Comparison of ENCODE assay signal across 30 cellular contexts in the genomic region with DNA sequence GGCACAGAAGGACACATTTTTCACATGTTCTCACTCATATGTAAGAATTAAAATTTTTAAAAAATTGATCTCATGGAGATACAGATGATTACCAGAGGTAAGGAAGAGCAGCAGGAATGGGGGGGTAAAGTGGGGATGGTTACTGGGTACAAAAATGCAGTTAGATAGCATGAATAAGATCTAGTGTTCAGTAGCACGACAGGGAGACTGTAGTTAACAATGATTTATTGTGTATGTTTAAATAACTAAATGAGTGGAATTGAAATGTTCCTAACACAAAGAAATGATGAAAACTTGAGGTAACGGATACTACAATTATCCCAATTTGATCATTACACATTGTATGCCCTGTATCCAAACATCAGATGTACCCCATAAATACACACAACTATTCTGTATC. TPM values are rescaled to one million over a fixed set of nuclear protein-coding genes. Genes with fewer than 3 reads are reported as not detected.
A peak's percentile ranks its signal among the peaks of the same experiment; 100 is the strongest.
DNase-seq lines count a peak whose midpoint lies in the region; TF ChIP-seq lines count a peak whose summit lies in the region.
"Had no signal": no experiment of that assay in that cellular context is flagged by ENCODE, and none has a peak within 500 bp of the region (broad histone marks: within the 10 kb centered on the region; RNA-seq: fewer than 3 reads in every experiment).

No MANE protein-coding gene starts in this region.

- H3K4me2 ChIP-seq in skeletal muscle satellite cell (ENCODE audit: low read length): no peak overlapping the region

- no peaks in the 10 kb centered on the region for H3K27me3 Mint-ChIP-seq in Calu3 (ENCODE audit: unreplicated experiment)

- no peaks in the 10 kb centered on the region for H3K27me3 ChIP-seq in skeletal muscle satellite cell (ENCODE audit: control insufficient read depth, insufficient read depth, low read length)
- H3K27me3 ChIP-seq: SJCRH30, tibial nerve had no signal

- peaks cover 80% of the 10 kb centered on the region for H3K4me1 ChIP-seq in skeletal muscle satellite cell (ENCODE audit: control insufficient read depth, insufficient read depth, low read length)

- no peak overlapping the region for H3K4me3 ChIP-seq in skeletal muscle satellite cell (ENCODE audit: low read length)
- H3K4me3 ChIP-seq: cardiac muscle cell, esophagus squamous epithelium, SJCRH30, tibial nerve had no signal

- DNase-seq in Calu3 (no peak), SK-MEL-5 (ENCODE audit: low read depth, low spot score) (peak; percentile 61), foreskin melanocyte (peak; percentile 57), head of caudate nucleus (no peak)
- no peak for DNase-seq in activated CD4-positive, CD25-positive, alpha-beta regulatory T cell (lab: John Stamatoyannopoulos, UW)
- DNase-seq in activated CD4-positive, alpha-beta T cell treated with anti-CD3 and anti-CD28 coated beads for 48 hours: no peak
- DNase-seq: activated CD4-positive, CD25-positive, alpha-beta regulatory T cell treated with anti-CD3 and anti-CD28 coated beads, Interleukin-2, amount 50 U/mL, for 72 hours; activated CD8-positive, alpha-beta T cell treated with anti-CD3 and anti-CD28 coated beads for 36 hours; cortex of kidney; DND-41; esophagus squamous epithelium; NCI-H1092 treated with DMSO at 0.1 percent for 48 hours; NCI-H187; NCI-H2171; SJCRH30; small intestine; stimulated activated CD4-positive, alpha-beta T cell treated with anti-CD3 and anti-CD28 coated beads, Interleukin-1b, Interleukin-23, amount 100 ng/mL, for 48 hours; stimulated activated CD8-positive, alpha-beta memory T cell treated with anti-CD3 and anti-CD28 coated beads, Interleukin-4, amount 100 ng/mL, for 48 hours; stimulated activated naive CD8-positive, alpha-beta T cell treated with anti-CD3 and anti-CD28 coated beads, Interleukin-15, amount 100 ng/mL, for 72 hours had no signal

- in situ Hi-C loops in SK-MEL-5 (cut with HindIII; ENCODE audit: low pct_unique_long_range_greater_than_20kb, low sequenced_read_pairs): no loop called here

- peak overlapping the region; percentile 36 for H3K9ac ChIP-seq in skeletal muscle satellite cell (ENCODE audit: low read depth, low read length)

- H3K4me1 Mint-ChIP-seq in Calu3 (ENCODE audit: low read depth, unreplicated experiment): peaks cover 72% of the 10 kb centered on the region
- H3K4me1 Mint-ChIP-seq: activated naive CD4-positive, alpha-beta T cell treated with anti-CD3 and anti-CD28 coated beads, Interleukin-2, amount 50 U/mL, for 24 hours; endodermal cell; stimulated activated naive CD8-positive, alpha-beta T cell treated with anti-CD3 and anti-CD28 coated beads, Interleukin-15, amount 100 ng/mL, for 72 hours had no signal

- H3K36me3 Mint-ChIP-seq in Calu3 (ENCODE audit: insufficient read depth, unreplicated experiment): peaks cover 9% of the 10 kb centered on the region
- H3K36me3 Mint-ChIP-seq: activated naive CD4-positive, alpha-beta T cell treated with anti-CD3 and anti-CD28 coated beads, Interleukin-2, amount 50 U/mL, for 24 hours; natural killer cell treated with Interleukin-12 subunit alpha and Interleukin-12 subunit beta and Interleukin-15 and Interleukin-18, amount 100 ng/mL, for 72 hours had no signal

- BruUV-seq in Calu3 (replicated peaks; lab: Mats Ljungman, UMichigan): no TSS peak

- no peaks in the 10 kb centered on the region for H3K9me3 Mint-ChIP-seq in Calu3 (ENCODE audit: low read depth, unreplicated experiment)
- H3K9me3 Mint-ChIP-seq: activated CD8-positive, alpha-beta T cell treated with anti-CD3 and anti-CD28 coated beads for 36 hours; activated naive CD4-positive, alpha-beta T cell treated with anti-CD3 and anti-CD28 coated beads, Interleukin-2, amount 50 U/mL, for 24 hours; activated T-helper 2 cell treated with anti-CD3 and anti-CD28 coated beads, Interferon-gamma antibody, Interleukin-2, Interleukin-4, amounts not matched to agents 10 μg/mL and 5 μg/mL and 100 μg/mL, durations not matched to agents 14 hours and 24 hours and 36 hours; endodermal cell; natural killer cell treated with Interleukin-12 subunit alpha and Interleukin-12 subunit beta and Interleukin-15 and Interleukin-18, amount 100 ng/mL, for 72 hours; stimulated activated naive CD8-positive, alpha-beta T cell treated with anti-CD3 and anti-CD28 coated beads, Interleukin-15, amount 100 ng/mL, for 72 hours; T-helper 1 cell treated with Interleukin-12 subunit alpha and Interleukin-12 subunit beta and Interleukin-4 antibody, amounts not matched to agents 30 μg/mL and 1 μg/mL, for 36 hours had no signal

- H3K27ac Mint-ChIP-seq in Calu3 (ENCODE audit: unreplicated experiment): peak overlapping the region; percentile 82
- H3K27ac Mint-ChIP-seq: activated CD8-positive, alpha-beta T cell treated with anti-CD3 and anti-CD28 coated beads for 36 hours; activated naive CD4-positive, alpha-beta T cell treated with anti-CD3 and anti-CD28 coated beads, Interleukin-2, amount 50 U/mL, for 24 hours; activated T-helper 2 cell treated with anti-CD3 and anti-CD28 coated beads, Interferon-gamma antibody, Interleukin-2, Interleukin-4, amounts not matched to agents 10 μg/mL and 5 μg/mL and 100 μg/mL, durations not matched to agents 14 hours and 24 hours and 36 hours; endodermal cell; natural killer cell treated with Interleukin-12 subunit alpha and Interleukin-12 subunit beta and Interleukin-15 and Interleukin-18, amount 100 ng/mL, for 72 hours; stimulated activated naive CD8-positive, alpha-beta T cell treated with anti-CD3 and anti-CD28 coated beads, Interleukin-15, amount 100 ng/mL, for 72 hours; T-helper 1 cell treated with Interleukin-12 subunit alpha and Interleukin-12 subunit beta and Interleukin-4 antibody, amounts not matched to agents 30 μg/mL and 1 μg/mL, for 36 hours had no signal

- no peak for TF ChIP-seq CTCF in Calu3 (IDR thresholded peaks at IDR 0.05; ENCODE audit: unreplicated experiment)

- intact Hi-C loops in Calu3 (cut with micrococcal nuclease; ENCODE audit: unreplicated experiment): loop anchor here (5.0 kb wide), 1 partner anchor 124 kb away; no protein-coding TSS in a partner anchor
- intact Hi-C loops in head of caudate nucleus (cut with DNase I): no loop called here

- H3K9me3 ChIP-seq in skeletal muscle satellite cell (replicated peaks; ENCODE audit: low read length): no peaks in the 10 kb centered on the region
- H3K9me3 ChIP-seq: esophagus squamous epithelium, tibial nerve had no signal

- H3K4me3 Mint-ChIP-seq in Calu3 (ENCODE audit: low read depth, unreplicated experiment): no peak overlapping the region
- H3K4me3 Mint-ChIP-seq: activated CD8-positive, alpha-beta T cell treated with anti-CD3 and anti-CD28 coated beads for 36 hours; activated naive CD4-positive, alpha-beta T cell treated with anti-CD3 and anti-CD28 coated beads, Interleukin-2, amount 50 U/mL, for 24 hours; endodermal cell; natural killer cell treated with Interleukin-12 subunit alpha and Interleukin-12 subunit beta and Interleukin-15 and Interleukin-18, amount 100 ng/mL, for 72 hours; stimulated activated naive CD8-positive, alpha-beta T cell treated with anti-CD3 and anti-CD28 coated beads, Interleukin-15, amount 100 ng/mL, for 72 hours; T-helper 1 cell treated with Interleukin-12 subunit alpha and Interleukin-12 subunit beta and Interleukin-4 antibody, amounts not matched to agents 30 μg/mL and 1 μg/mL, for 36 hours had no signal

- no peaks in the 10 kb centered on the region for H3K36me3 ChIP-seq in skeletal muscle satellite cell (ENCODE audit: insufficient read depth, low read length)
- H3K36me3 ChIP-seq: cardiac muscle cell, esophagus squamous epithelium, SJCRH30, tibial nerve had no signal

- CTCF ChIA-PET in Calu3 (lab: Charles Lee): no interaction called here

RNA-seq across cellular contexts. Expression of gene TGFBI, which starts 15.2 kb away (rescaled TPM):
- 41.4 and 95.2 TPM in 2 replicates for total RNA-seq in Calu3 (2022)
- total RNA-seq in SK-MEL-5 (2014; rRNA removed; shearing (Covaris generic)): 304 and 330 TPM in 2 replicates
- polyA plus RNA-seq in SK-MEL-5 (2015; cell fraction: cytosol; rRNA removed): 610 and 786 TPM in 2 replicates
- 566 and 641 TPM in 2 replicates for polyA plus RNA-seq in SK-MEL-5 (2015; cell fraction: nucleus; rRNA removed)
- 1,248 and 1,783 TPM in 2 replicates for total RNA-seq in skeletal muscle satellite cell (2012; rRNA removed)
- total RNA-seq: activated CD8-positive, alpha-beta T cell treated with anti-CD3 and anti-CD28 coated beads for 36 hours; activated T-helper 2 cell treated with anti-CD3 and anti-CD28 coated beads, Interferon-gamma antibody, Interleukin-2, Interleukin-4, amounts not matched to agents 10 μg/mL and 5 μg/mL and 100 μg/mL, durations not matched to agents 14 hours and 24 hours and 36 hours; natural killer cell treated with Interleukin-12 subunit alpha and Interleukin-12 subunit beta and Interleukin-15 and Interleukin-18, amount 100 ng/mL, for 72 hours had no signal

RNA-seq across cellular contexts. Expression of gene LECT2, which starts 58.8 kb away (rescaled TPM):
- total RNA-seq in Calu3 (2022): not detected in 2 replicates
- total RNA-seq in SK-MEL-5 (2014; rRNA removed; shearing (Covaris generic)): not detected in 2 replicates
- polyA plus RNA-seq in SK-MEL-5 (2015; cell fraction: cytosol; rRNA removed): not detected in 2 replicates
- not detected in 2 replicates for polyA plus RNA-seq in SK-MEL-5 (2015; cell fraction: nucleus; rRNA removed)
- not detected in 2 replicates for total RNA-seq in skeletal muscle satellite cell (2012; rRNA removed)
- total RNA-seq: activated CD8-positive, alpha-beta T cell treated with anti-CD3 and anti-CD28 coated beads for 36 hours; activated T-helper 2 cell treated with anti-CD3 and anti-CD28 coated beads, Interferon-gamma antibody, Interleukin-2, Interleukin-4, amounts not matched to agents 10 μg/mL and 5 μg/mL and 100 μg/mL, durations not matched to agents 14 hours and 24 hours and 36 hours; cardiac muscle cell; endodermal cell; esophagus squamous epithelium; H1; natural killer cell treated with Interleukin-12 subunit alpha and Interleukin-12 subunit beta and Interleukin-15 and Interleukin-18, amount 100 ng/mL, for 72 hours; osteocyte; renal cortical epithelial cell; SJCRH30; tibial nerve had no signal
- polyA plus RNA-seq: cardiac muscle cell, H1, small intestine had no signal

Comparison
In these comparisons a context has a peak if more than half of its experiments do, and no peak if none do; other contexts are left out.
1. DNase-seq: peak in SK-MEL-5 (single experiment) and foreskin melanocyte (single experiment); none in Calu3 (single experiment), head of caudate nucleus (0 of 42), activated CD4-positive, CD25-positive, alpha-beta regulatory T cell (0 of 4) and activated CD4-positive, alpha-beta T cell treated with anti-CD3 and anti-CD28 coated beads for 48 hours (single experiment).